8 cellular contexts compared by ENCODE assay signal in genomic region chr9:131530930-131531832, GRCh38. TPM values are rescaled to one million over a fixed set of nuclear protein-coding genes. Genes with fewer than 3 reads are reported as not detected.
DNase-seq lines count a peak whose midpoint lies in the region; ATAC-seq and TF ChIP-seq lines count a peak whose summit lies in the region.

Gene UCK1 (minus strand): TSS chr9:131531263. CDS start chr9:131531174, 89 bp downstream.

- peak in 2 of 3 donors; percentile 7 to 32 for TF ChIP-seq POLR2A in spleen (IDR thresholded peaks at IDR 0.05)

- no peaks in the 10 kb centered on the region; the same call in 1 of the 2 replicates for H3K36me3 ChIP-seq in ACC112 (ENCODE audit: insufficient read depth, low read length)
- peaks cover 0 to 39% (median 34%) of the 10 kb centered on the region in 6 donors for H3K36me3 ChIP-seq in spleen

- DNase-seq in NCI-H2227 treated with DMSO at 0.1 percent for 48 hours (lab: John Stamatoyannopoulos, UW) (peak; percentile 54), caudate nucleus (lab: John Stamatoyannopoulos, UW) (peak in 55 of 61 donors; percentile 18 to 88 (median 69)), inferior parietal cortex (ENCODE audit: extremely low spot score) (peak; percentile 78), spleen (peak; percentile 93)
- peak; percentile 58 to 63 (median 60) for DNase-seq in activated CD4-positive, CD25-positive, alpha-beta regulatory T cell (lab: John Stamatoyannopoulos, UW)

- intact Hi-C loops in spleen (cut with DNase I; ENCODE audit: low total_unique reads) = no loop called here

- H3K4me1 ChIP-seq in ACC112 (ENCODE audit: control insufficient read depth, insufficient read depth, low read length, unreplicated experiment) (no peaks in the 10 kb centered on the region), spleen (peaks cover 10 to 49% (median 27%) of the 10 kb centered on the region in 6 donors)

- peak within 1 kb of the TSS; percentile 99 for H3K4me3 ChIP-seq in ACC112 (ENCODE audit: low read depth, low read length)
- peak within 1 kb of the TSS; percentile 78 to 99 (median 96) for H3K4me3 ChIP-seq in spleen

- TF ChIP-seq CTCF in spleen (IDR thresholded peaks at IDR 0.05 in 8 of 11, conservative IDR thresholded peaks at IDR 0.05 in 3 of 11) = peak in 2 of 11 experiments; percentile 7 to 17

- no peak within 1 kb of the TSS for H3K27ac ChIP-seq in ACC112 (ENCODE audit: low read depth, low read length)
- peak within 1 kb of the TSS; percentile 76 for H3K27ac ChIP-seq in caudate nucleus (ENCODE audit: low read depth, low read length)
- H3K27ac ChIP-seq in spleen = peak within 1 kb of the TSS; percentile 75 to 93 (median 84)

- WGBS in spleen, 5 donors = 2 to 12% (median 10%) methylated on average over 35 to 101 of the region's 101 CpGs; no CpG with 5 or more reads in 1 of the 5 donors

- no peaks in the 10 kb centered on the region for H3K9me3 ChIP-seq in spleen

- ATAC-seq in GM18861 (IDR thresholded peaks at IDR 0.05; ENCODE audit: unreplicated experiment) = peak; percentile 78
- ATAC-seq in HG03103 (IDR thresholded peaks at IDR 0.05; ENCODE audit: low read depth, unreplicated experiment) = peak; percentile 70

- H3K79me2 ChIP-seq in ACC112 (ENCODE audit: control insufficient read depth, insufficient read depth, low read length, unreplicated experiment) = peaks cover 11% of the 10 kb centered on the region

- H3K27me3 ChIP-seq in ACC112 (ENCODE audit: insufficient read depth, low read length) = no peaks in the 10 kb centered on the region
- no peaks in the 10 kb centered on the region for H3K27me3 ChIP-seq in spleen (replicated peaks in 1 of 7)

- peak within 1 kb of the TSS; percentile 91 for H2AFZ ChIP-seq in ACC112 (ENCODE audit: low read length, unreplicated experiment)

RNA-seq across cellular contexts. Expression of gene UCK1, which starts in this region (rescaled TPM):
- total RNA-seq in spleen = 10 to 100 TPM; 20.3 to 32.9 (median 25.0) TPM
- 10 to 100 TPM; 21.1 to 24.2 (median 21.5) TPM for polyA plus RNA-seq in spleen
